Comparison of ENCODE assay signal across 2 cellular contexts in genomic region chr4:39514888-39515401, GRCh38.
A peak's percentile ranks its signal among the peaks of the same experiment; 100 is the strongest.
TF ChIP-seq lines count a peak whose summit lies in the region.

No MANE protein-coding gene starts in this region.

TF ChIP-seq in IMR-90, 13 proteins besides CTCF, POLR2A, EP300 and RAD21:
- TF ChIP-seq FOS (IDR thresholded peaks at IDR 0.05; ENCODE audit: low read depth, low read length) (no peak), ELK1 (IDR thresholded peaks at IDR 0.05; ENCODE audit: borderline replicate concordance, low read depth, low read length) (no peak), RFX5 (IDR thresholded peaks at IDR 0.05; ENCODE audit: low read depth, low read length) (no peak), NFE2L2 (IDR thresholded peaks at IDR 0.05; ENCODE audit: low read depth, low read length) (peak; percentile 90), CEBPB (IDR thresholded peaks at IDR 0.05; ENCODE audit: low read depth, low read length) (peak; percentile 78), MAZ (IDR thresholded peaks at IDR 0.05; ENCODE audit: borderline replicate concordance, low read depth, low read length) (no peak), SMC3 (IDR thresholded peaks at IDR 0.05; ENCODE audit: low read depth, low read length) (no peak), MAFK (IDR thresholded peaks at IDR 0.05; ENCODE audit: low read depth, low read length) (peak; percentile 59), CHD1 (IDR thresholded peaks at IDR 0.05; ENCODE audit: low read depth, low read length) (no peak)
- TF ChIP-seq, protein P1, sequence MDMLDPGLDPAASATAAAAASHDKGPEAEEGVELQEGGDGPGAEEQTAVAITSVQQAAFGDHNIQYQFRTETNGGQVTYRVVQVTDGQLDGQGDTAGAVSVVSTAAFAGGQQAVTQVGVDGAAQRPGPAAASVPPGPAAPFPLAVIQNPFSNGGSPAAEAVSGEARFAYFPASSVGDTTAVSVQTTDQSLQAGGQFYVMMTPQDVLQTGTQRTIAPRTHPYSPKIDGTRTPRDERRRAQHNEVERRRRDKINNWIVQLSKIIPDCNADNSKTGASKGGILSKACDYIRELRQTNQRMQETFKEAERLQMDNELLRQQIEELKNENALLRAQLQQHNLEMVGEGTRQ (IDR thresholded peaks at IDR 0.05; ENCODE audit: low read depth, low read length), result 0 out of 2 replicates have a peak, but pooled peaks have one; percentile 8
TF ChIP-seq in IMR-90: peak in this region for 4.

TF ChIP-seq in HepG2, 621 proteins besides CTCF, POLR2A, EP300 and RAD21 (continues in another document):
- TF ChIP-seq ZNF317 (CRISPR knock-in tag; IDR thresholded peaks at IDR 0.05) (peak; percentile 77), ZNF672 (CRISPR knock-in tag; IDR thresholded peaks at IDR 0.05) (no peak), ZFAT (CRISPR knock-in tag; conservative IDR thresholded peaks at IDR 0.05) (no peak), ZFP36L1 (CRISPR knock-in tag; IDR thresholded peaks at IDR 0.05) (peak; percentile 44; the same call in 1 of the 2 replicates), KDM5B (CRISPR knock-in tag; IDR thresholded peaks at IDR 0.05; ENCODE audit: borderline replicate concordance) (peak; percentile 51; the same call in 1 of the 2 replicates), NFKBIZ (CRISPR knock-in tag; IDR thresholded peaks at IDR 0.05) (peak; percentile 90; the same call in 1 of the 2 replicates), NFYC (CRISPR knock-in tag; IDR thresholded peaks at IDR 0.05) (peak; percentile 32; the same call in 1 of the 2 replicates), ZNF570 (CRISPR knock-in tag; IDR thresholded peaks at IDR 0.05; ENCODE audit: borderline replicate concordance) (no peak), ZNF354B (CRISPR knock-in tag; IDR thresholded peaks at IDR 0.05) (no peak), SOX5 (CRISPR knock-in tag; IDR thresholded peaks at IDR 0.05; ENCODE audit: borderline replicate concordance) (peak; percentile 92), ZNF501 (CRISPR knock-in tag; IDR thresholded peaks at IDR 0.05) (no peak), ARNTL (CRISPR knock-in tag; IDR thresholded peaks at IDR 0.05) (peak; percentile 71; the same call in 1 of the 2 replicates), ZNF616 (CRISPR knock-in tag; IDR thresholded peaks at IDR 0.05; ENCODE audit: low read depth) (no peak), SP1 (IDR thresholded peaks at IDR 0.05) (no peak), SP1 (CRISPR knock-in tag; IDR thresholded peaks at IDR 0.05) (0 out of 2 replicates have a peak, but pooled peaks have one; percentile 30), ZNF274 (CRISPR knock-in tag; IDR thresholded peaks at IDR 0.05) (no peak), SRY (CRISPR knock-in tag; IDR thresholded peaks at IDR 0.05) (no peak), TARDBP (CRISPR knock-in tag; IDR thresholded peaks at IDR 0.05) (peak; percentile 92), MEIS2 (CRISPR knock-in tag; IDR thresholded peaks at IDR 0.05) (peak; percentile 73; the same call in 1 of the 2 replicates), FOXP1 (IDR thresholded peaks at IDR 0.05) (no peak), FOXP1 (CRISPR knock-in tag; IDR thresholded peaks at IDR 0.05) (peak; percentile 89; the same call in 1 of the 2 replicates), AGO1 (IDR thresholded peaks at IDR 0.05; ENCODE audit: low read depth, low read length, poor library complexity, severe bottlenecking) (no peak), E2F2 (CRISPR knock-in tag; IDR thresholded peaks at IDR 0.05; ENCODE audit: borderline replicate concordance) (no peak), SRSF1 (optimal IDR thresholded peaks at IDR 0.05; ENCODE audit: low read depth, low read length) (no peak), CCAR2 (optimal IDR thresholded peaks at IDR 0.05; ENCODE audit: low read depth, low read length) (no peak), PRDM10 (CRISPR knock-in tag; IDR thresholded peaks at IDR 0.05; ENCODE audit: low read depth) (peak; percentile 85), ZNF337 (CRISPR knock-in tag; IDR thresholded peaks at IDR 0.05; ENCODE audit: borderline replicate concordance, low read depth) (no peak), XRCC5 (optimal IDR thresholded peaks at IDR 0.05; ENCODE audit: low read length) (peak; percentile 32), ZNF367 (CRISPR knock-in tag; IDR thresholded peaks at IDR 0.05; ENCODE audit: borderline replicate concordance) (no peak), ZNF563 (CRISPR knock-in tag; IDR thresholded peaks at IDR 0.05) (no peak), AKAP8 (CRISPR knock-in tag; IDR thresholded peaks at IDR 0.05) (0 out of 2 replicates have a peak, but pooled peaks have one; percentile 55), HNF4G (IDR thresholded peaks at IDR 0.05; ENCODE audit: borderline replicate concordance, low read depth, low read length) (peak; percentile 59; the same call in 1 of the 2 replicates), HNF4G (CRISPR knock-in tag; IDR thresholded peaks at IDR 0.05; ENCODE audit: borderline replicate concordance, low read depth) (no peak), ZNF572 (CRISPR knock-in tag; IDR thresholded peaks at IDR 0.05) (no peak), GFI1 (CRISPR knock-in tag; IDR thresholded peaks at IDR 0.05; ENCODE audit: borderline replicate concordance) (peak; percentile 97), TBX3 (IDR thresholded peaks at IDR 0.05; ENCODE audit: borderline replicate concordance) (peak; percentile 58; the same call in 1 of the 2 replicates), RXRB (CRISPR knock-in tag; IDR thresholded peaks at IDR 0.05; ENCODE audit: borderline replicate concordance) (peak; percentile 99), ATF4 (CRISPR knock-in tag; IDR thresholded peaks at IDR 0.05) (peak in 1 of 2 experiments; percentile 83; a peak in 2 of 4 replicates), BRD4 (CRISPR knock-in tag; IDR thresholded peaks at IDR 0.05) (0 out of 2 replicates have a peak, but pooled peaks have one; percentile 32), ZNF232 (CRISPR knock-in tag; IDR thresholded peaks at IDR 0.05; ENCODE audit: borderline replicate concordance) (peak; percentile 81; the same call in 1 of the 2 replicates), PHB2 (IDR thresholded peaks at IDR 0.05; ENCODE audit: partially characterized antibody) (no peak), RBM22 (optimal IDR thresholded peaks at IDR 0.05; ENCODE audit: low read length) (peak; percentile 98), ZBTB38 (CRISPR knock-in tag; IDR thresholded peaks at IDR 0.05) (0 out of 2 replicates have a peak, but pooled peaks have one; percentile 23), TOPORS (CRISPR knock-in tag; IDR thresholded peaks at IDR 0.05) (0 out of 2 replicates have a peak, but pooled peaks have one; percentile 55), PLRG1 (conservative IDR thresholded peaks at IDR 0.05) (no peak), THYN1 (CRISPR knock-in tag; IDR thresholded peaks at IDR 0.05; ENCODE audit: borderline replicate concordance, low read depth) (no peak), MATR3 (CRISPR knock-in tag; IDR thresholded peaks at IDR 0.05) (no peak), STAT5B (CRISPR knock-in tag; IDR thresholded peaks at IDR 0.05) (no peak), NCOA1 (CRISPR knock-in tag; IDR thresholded peaks at IDR 0.05) (0 out of 2 replicates have a peak, but pooled peaks have one; percentile 76), ARNT2 (CRISPR knock-in tag; IDR thresholded peaks at IDR 0.05; ENCODE audit: low read depth) (peak; percentile 61; the same call in 1 of the 2 replicates), CCDC6 (CRISPR knock-in tag; IDR thresholded peaks at IDR 0.05) (no peak)
- TF ChIP-seq, protein P2, sequence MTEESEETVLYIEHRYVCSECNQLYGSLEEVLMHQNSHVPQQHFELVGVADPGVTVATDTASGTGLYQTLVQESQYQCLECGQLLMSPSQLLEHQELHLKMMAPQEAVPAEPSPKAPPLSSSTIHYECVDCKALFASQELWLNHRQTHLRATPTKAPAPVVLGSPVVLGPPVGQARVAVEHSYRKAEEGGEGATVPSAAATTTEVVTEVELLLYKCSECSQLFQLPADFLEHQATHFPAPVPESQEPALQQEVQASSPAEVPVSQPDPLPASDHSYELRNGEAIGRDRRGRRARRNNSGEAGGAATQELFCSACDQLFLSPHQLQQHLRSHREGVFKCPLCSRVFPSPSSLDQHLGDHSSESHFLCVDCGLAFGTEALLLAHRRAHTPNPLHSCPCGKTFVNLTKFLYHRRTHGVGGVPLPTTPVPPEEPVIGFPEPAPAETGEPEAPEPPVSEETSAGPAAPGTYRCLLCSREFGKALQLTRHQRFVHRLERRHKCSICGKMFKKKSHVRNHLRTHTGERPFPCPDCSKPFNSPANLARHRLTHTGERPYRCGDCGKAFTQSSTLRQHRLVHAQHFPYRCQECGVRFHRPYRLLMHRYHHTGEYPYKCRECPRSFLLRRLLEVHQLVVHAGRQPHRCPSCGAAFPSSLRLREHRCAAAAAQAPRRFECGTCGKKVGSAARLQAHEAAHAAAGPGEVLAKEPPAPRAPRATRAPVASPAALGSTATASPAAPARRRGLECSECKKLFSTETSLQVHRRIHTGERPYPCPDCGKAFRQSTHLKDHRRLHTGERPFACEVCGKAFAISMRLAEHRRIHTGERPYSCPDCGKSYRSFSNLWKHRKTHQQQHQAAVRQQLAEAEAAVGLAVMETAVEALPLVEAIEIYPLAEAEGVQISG (CRISPR knock-in tag; IDR thresholded peaks at IDR 0.05), result peak; percentile 76
- TF ChIP-seq, protein P3, sequence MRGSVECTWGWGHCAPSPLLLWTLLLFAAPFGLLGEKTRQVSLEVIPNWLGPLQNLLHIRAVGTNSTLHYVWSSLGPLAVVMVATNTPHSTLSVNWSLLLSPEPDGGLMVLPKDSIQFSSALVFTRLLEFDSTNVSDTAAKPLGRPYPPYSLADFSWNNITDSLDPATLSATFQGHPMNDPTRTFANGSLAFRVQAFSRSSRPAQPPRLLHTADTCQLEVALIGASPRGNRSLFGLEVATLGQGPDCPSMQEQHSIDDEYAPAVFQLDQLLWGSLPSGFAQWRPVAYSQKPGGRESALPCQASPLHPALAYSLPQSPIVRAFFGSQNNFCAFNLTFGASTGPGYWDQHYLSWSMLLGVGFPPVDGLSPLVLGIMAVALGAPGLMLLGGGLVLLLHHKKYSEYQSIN (CRISPR knock-in tag; IDR thresholded peaks at IDR 0.05; ENCODE audit: borderline replicate concordance), result no peak
- TF ChIP-seq, protein P4, sequence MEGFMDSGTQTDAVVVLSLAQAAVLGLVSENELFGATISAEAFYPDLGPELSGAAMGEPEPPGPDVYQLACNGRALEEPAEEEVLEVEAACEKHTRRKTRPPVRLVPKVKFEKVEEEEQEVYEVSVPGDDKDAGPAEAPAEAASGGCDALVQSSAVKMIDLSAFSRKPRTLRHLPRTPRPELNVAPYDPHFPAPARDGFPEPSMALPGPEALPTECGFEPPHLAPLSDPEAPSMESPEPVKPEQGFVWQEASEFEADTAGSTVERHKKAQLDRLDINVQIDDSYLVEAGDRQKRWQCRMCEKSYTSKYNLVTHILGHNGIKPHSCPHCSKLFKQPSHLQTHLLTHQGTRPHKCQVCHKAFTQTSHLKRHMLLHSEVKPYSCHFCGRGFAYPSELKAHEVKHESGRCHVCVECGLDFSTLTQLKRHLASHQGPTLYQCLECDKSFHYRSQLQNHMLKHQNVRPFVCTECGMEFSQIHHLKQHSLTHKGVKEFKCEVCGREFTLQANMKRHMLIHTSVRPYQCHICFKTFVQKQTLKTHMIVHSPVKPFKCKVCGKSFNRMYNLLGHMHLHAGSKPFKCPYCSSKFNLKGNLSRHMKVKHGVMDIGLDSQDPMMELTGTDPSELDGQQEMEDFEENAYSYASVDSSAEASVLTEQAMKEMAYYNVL (CRISPR knock-in tag; IDR thresholded peaks at IDR 0.05; ENCODE audit: borderline replicate concordance), result peak; percentile 94
